In the genomic region with DNA sequence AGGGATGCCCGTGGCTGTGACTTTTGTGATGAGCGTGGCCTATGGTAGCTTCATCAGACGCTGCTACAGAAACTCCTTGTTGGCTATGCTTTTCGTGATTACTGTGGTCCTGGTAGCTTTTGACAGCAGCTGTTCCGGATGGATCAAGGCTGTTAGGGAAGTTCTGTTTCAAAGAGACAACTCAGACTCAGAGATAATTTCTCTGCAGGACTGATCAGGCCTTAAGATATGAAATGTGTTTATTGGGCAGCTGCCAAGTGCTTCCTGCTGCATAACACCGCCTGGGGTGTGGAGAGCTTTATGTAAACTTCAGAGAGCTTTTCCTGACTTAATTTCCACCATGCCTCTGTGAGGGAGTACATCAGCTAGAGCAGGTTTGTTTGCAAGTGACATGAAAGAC, we compare ENCODE assay signal across 9 cellular contexts.
DNase-seq lines count a peak whose midpoint lies in the region; ATAC-seq and TF ChIP-seq lines count a peak whose summit lies in the region.
"Had no signal": no experiment of that assay in that cellular context is flagged by ENCODE, and none has a peak within 500 bp of the region (broad histone marks: within the 10 kb centered on the region; RNA-seq: fewer than 3 reads in every experiment).

No MANE protein-coding gene starts in this region.

- H3K79me2 ChIP-seq in hepatocyte = no peaks in the 10 kb centered on the region

- no peaks in the 10 kb centered on the region for H3K9me2 ChIP-seq in hepatocyte (replicated peaks; ENCODE audit: insufficient read depth)

- TF ChIP-seq CTCF in hepatocyte (IDR thresholded peaks at IDR 0.05; ENCODE audit: poor library complexity) = no peak

- WGBS in hepatocyte (ENCODE audit: low lambda C conversion rate, missing lambda C conversion rate) = 53% methylated on average over 6 of the region's 6 CpGs

- H3K4me2 ChIP-seq in hepatocyte = no peak overlapping the region

- no peak overlapping the region for H2AFZ ChIP-seq in hepatocyte

- H4K20me1 ChIP-seq in hepatocyte (ENCODE audit: insufficient read depth, poor library complexity, severe bottlenecking) = no peaks in the 10 kb centered on the region

- no peaks in the 10 kb centered on the region for H3K9me3 ChIP-seq in hepatocyte (ENCODE audit: low read depth)

- no peak for TF ChIP-seq RAD21 in Ishikawa (IDR thresholded peaks at IDR 0.05; ENCODE audit: low read depth)

- no peak overlapping the region for H3K4me3 ChIP-seq in hepatocyte

- intact Hi-C loops in sciatic nerve (cut with DNase I) = no loop called here

- ATAC-seq in SK-N-SH treated with all-trans-retinoic acid at 6 μM for 48 hours (peak; percentile 59; the same call in 1 of the 3 replicates), HG02678 (IDR thresholded peaks at IDR 0.05; ENCODE audit: unreplicated experiment) (no peak), sciatic nerve (no peak), HG03520 (IDR thresholded peaks at IDR 0.05; ENCODE audit: unreplicated experiment) (no peak), HG02981 (IDR thresholded peaks at IDR 0.05; ENCODE audit: unreplicated experiment) (no peak)

- no peaks in the 10 kb centered on the region for H3K27me3 ChIP-seq in hepatocyte

- H3K27ac ChIP-seq in hepatocyte = no peak overlapping the region

- H3K36me3 ChIP-seq in hepatocyte (replicated peaks; ENCODE audit: insufficient read depth, low read depth) = no peaks in the 10 kb centered on the region

- H3K4me1 ChIP-seq in hepatocyte (ENCODE audit: insufficient read depth) = peaks cover 4% of the 10 kb centered on the region

- peak; percentile 18 for DNase-seq in COLO668 (lab: John Stamatoyannopoulos, UW; ENCODE audit: unreplicated experiment)
- peak; percentile 50 for DNase-seq in hepatocyte (ENCODE audit: low spot score)
- no peak for DNase-seq in sciatic nerve (ENCODE audit: low spot score)
- DNase-seq: NCI-H2107 had no signal

- 0 out of 2 replicates have a peak, but pooled peaks have one; percentile 33 for TF ChIP-seq EP300 in Ishikawa (IDR thresholded peaks at IDR 0.05; ENCODE audit: borderline replicate concordance)

TF ChIP-seq in Ishikawa, 13 proteins besides CTCF, POLR2A, EP300 and RAD21:
- TF ChIP-seq FOXM1 (IDR thresholded peaks at IDR 0.05; ENCODE audit: borderline replicate concordance, low read depth) = peak; percentile 26; the same call in 1 of the 2 replicates
- no peak for TF ChIP-seq CREB1 (IDR thresholded peaks at IDR 0.05; ENCODE audit: low read depth)
- TF ChIP-seq NFIC (IDR thresholded peaks at IDR 0.05) = peak; percentile 81
- TF ChIP-seq EGR1 (IDR thresholded peaks at IDR 0.05) = no peak
- no peak for TF ChIP-seq TCF12 (IDR thresholded peaks at IDR 0.05; ENCODE audit: low read depth)

TF ChIP-seq in SK-N-SH treated with all-trans-retinoic acid at 6 μM for 48 hours, 23 proteins besides CTCF, POLR2A, EP300 and RAD21:
- TF ChIP-seq GLIS3 (CRISPR knock-in tag; IDR thresholded peaks at IDR 0.05) (no peak), ZFP30 (CRISPR knock-in tag; IDR thresholded peaks at IDR 0.05) (no peak), ARNTL (CRISPR knock-in tag; IDR thresholded peaks at IDR 0.05; ENCODE audit: borderline replicate concordance, low read depth) (no peak), TCF4 (CRISPR knock-in tag; IDR thresholded peaks at IDR 0.05; ENCODE audit: borderline replicate concordance) (peak; percentile 68), TOX (CRISPR knock-in tag; IDR thresholded peaks at IDR 0.05; ENCODE audit: borderline replicate concordance) (no peak), ZNF8 (CRISPR knock-in tag; IDR thresholded peaks at IDR 0.05) (no peak), SNAI2 (CRISPR knock-in tag; IDR thresholded peaks at IDR 0.05) (no peak), ISL1 (CRISPR knock-in tag; IDR thresholded peaks at IDR 0.05) (no peak)
- TF ChIP-seq, protein P1, sequence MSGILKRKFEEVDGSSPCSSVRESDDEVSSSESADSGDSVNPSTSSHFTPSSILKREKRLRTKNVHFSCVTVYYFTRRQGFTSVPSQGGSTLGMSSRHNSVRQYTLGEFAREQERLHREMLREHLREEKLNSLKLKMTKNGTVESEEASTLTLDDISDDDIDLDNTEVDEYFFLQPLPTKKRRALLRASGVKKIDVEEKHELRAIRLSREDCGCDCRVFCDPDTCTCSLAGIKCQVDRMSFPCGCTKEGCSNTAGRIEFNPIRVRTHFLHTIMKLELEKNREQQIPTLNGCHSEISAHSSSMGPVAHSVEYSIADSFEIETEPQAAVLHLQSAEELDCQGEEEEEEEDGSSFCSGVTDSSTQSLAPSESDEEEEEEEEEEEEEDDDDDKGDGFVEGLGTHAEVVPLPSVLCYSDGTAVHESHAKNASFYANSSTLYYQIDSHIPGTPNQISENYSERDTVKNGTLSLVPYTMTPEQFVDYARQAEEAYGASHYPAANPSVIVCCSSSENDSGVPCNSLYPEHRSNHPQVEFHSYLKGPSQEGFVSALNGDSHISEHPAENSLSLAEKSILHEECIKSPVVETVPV (CRISPR knock-in tag; IDR thresholded peaks at IDR 0.05) = no peak
- TF ChIP-seq, protein P2, sequence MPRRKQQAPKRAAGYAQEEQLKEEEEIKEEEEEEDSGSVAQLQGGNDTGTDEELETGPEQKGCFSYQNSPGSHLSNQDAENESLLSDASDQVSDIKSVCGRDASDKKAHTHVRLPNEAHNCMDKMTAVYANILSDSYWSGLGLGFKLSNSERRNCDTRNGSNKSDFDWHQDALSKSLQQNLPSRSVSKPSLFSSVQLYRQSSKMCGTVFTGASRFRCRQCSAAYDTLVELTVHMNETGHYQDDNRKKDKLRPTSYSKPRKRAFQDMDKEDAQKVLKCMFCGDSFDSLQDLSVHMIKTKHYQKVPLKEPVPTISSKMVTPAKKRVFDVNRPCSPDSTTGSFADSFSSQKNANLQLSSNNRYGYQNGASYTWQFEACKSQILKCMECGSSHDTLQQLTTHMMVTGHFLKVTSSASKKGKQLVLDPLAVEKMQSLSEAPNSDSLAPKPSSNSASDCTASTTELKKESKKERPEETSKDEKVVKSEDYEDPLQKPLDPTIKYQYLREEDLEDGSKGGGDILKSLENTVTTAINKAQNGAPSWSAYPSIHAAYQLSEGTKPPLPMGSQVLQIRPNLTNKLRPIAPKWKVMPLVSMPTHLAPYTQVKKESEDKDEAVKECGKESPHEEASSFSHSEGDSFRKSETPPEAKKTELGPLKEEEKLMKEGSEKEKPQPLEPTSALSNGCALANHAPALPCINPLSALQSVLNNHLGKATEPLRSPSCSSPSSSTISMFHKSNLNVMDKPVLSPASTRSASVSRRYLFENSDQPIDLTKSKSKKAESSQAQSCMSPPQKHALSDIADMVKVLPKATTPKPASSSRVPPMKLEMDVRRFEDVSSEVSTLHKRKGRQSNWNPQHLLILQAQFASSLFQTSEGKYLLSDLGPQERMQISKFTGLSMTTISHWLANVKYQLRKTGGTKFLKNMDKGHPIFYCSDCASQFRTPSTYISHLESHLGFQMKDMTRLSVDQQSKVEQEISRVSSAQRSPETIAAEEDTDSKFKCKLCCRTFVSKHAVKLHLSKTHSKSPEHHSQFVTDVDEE (CRISPR knock-in tag; IDR thresholded peaks at IDR 0.05) = peak; percentile 85; the same call in 1 of the 2 replicates
